In genomic region chr4:6676722-6677558, GRCh38 we compare ENCODE assay signal across 1 cellular context.
TF ChIP-seq lines count a peak whose summit lies in the region.

No MANE protein-coding gene starts in this region.

TF ChIP-seq in K562, 482 proteins besides CTCF, POLR2A, EP300 and RAD21 (continued from another document and continues in another):
- no peak for TF ChIP-seq TSHZ1 (CRISPR knock-in tag; IDR thresholded peaks at IDR 0.05)
- TF ChIP-seq, protein P1, sequence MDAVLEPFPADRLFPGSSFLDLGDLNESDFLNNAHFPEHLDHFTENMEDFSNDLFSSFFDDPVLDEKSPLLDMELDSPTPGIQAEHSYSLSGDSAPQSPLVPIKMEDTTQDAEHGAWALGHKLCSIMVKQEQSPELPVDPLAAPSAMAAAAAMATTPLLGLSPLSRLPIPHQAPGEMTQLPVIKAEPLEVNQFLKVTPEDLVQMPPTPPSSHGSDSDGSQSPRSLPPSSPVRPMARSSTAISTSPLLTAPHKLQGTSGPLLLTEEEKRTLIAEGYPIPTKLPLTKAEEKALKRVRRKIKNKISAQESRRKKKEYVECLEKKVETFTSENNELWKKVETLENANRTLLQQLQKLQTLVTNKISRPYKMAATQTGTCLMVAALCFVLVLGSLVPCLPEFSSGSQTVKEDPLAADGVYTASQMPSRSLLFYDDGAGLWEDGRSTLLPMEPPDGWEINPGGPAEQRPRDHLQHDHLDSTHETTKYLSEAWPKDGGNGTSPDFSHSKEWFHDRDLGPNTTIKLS (IDR thresholded peaks at IDR 0.05; ENCODE audit: borderline replicate concordance, low read depth): no peak
- TF ChIP-seq ILF3 (IDR thresholded peaks at IDR 0.05; ENCODE audit: borderline replicate concordance): no peak; the same call in 1 of the 2 replicates
- TF ChIP-seq SRSF9 (IDR thresholded peaks at IDR 0.05; ENCODE audit: borderline replicate concordance, low read depth, low read length): no peak
- TF ChIP-seq, protein P2, sequence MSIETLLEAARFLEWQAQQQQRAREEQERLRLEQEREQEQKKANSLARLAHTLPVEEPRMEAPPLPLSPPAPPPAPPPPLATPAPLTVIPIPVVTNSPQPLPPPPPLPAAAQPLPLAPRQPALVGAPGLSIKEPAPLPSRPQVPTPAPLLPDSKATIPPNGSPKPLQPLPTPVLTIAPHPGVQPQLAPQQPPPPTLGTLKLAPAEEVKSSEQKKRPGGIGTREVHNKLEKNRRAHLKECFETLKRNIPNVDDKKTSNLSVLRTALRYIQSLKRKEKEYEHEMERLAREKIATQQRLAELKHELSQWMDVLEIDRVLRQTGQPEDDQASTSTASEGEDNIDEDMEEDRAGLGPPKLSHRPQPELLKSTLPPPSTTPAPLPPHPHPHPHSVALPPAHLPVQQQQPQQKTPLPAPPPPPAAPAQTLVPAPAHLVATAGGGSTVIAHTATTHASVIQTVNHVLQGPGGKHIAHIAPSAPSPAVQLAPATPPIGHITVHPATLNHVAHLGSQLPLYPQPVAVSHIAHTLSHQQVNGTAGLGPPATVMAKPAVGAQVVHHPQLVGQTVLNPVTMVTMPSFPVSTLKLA (conservative IDR thresholded peaks at IDR 0.05): no peak
- TF ChIP-seq ZNF584 (CRISPR knock-in tag; IDR thresholded peaks at IDR 0.05; ENCODE audit: low read depth): no peak
- no peak for TF ChIP-seq RB1 (IDR thresholded peaks at IDR 0.05; ENCODE audit: low read depth)
- no peak for TF ChIP-seq ZNF354B (CRISPR knock-in tag; IDR thresholded peaks at IDR 0.05)
- TF ChIP-seq JUND (IDR thresholded peaks at IDR 0.05; ENCODE audit: borderline replicate concordance, low read depth, low read length): no peak
- TF ChIP-seq JUND (tag; IDR thresholded peaks at IDR 0.05; ENCODE audit: borderline replicate concordance, low read depth, low read length): no peak
- TF ChIP-seq SAP30 (IDR thresholded peaks at IDR 0.05; ENCODE audit: borderline replicate concordance, insufficient read depth, low read depth, low read length, poor library complexity, severe bottlenecking): no peak
- TF ChIP-seq HLTF (IDR thresholded peaks at IDR 0.05): 0 out of 2 replicates have a peak, but pooled peaks have one; percentile 42
- TF ChIP-seq SP1 (CRISPR knock-in tag; IDR thresholded peaks at IDR 0.05): peak; percentile 36; the same call in 1 of the 2 replicates
- no peak for TF ChIP-seq CBFB (CRISPR knock-in tag; IDR thresholded peaks at IDR 0.05)
- no peak for TF ChIP-seq ARNT (IDR thresholded peaks at IDR 0.05)
- no peak for TF ChIP-seq ZNF436 (CRISPR knock-in tag; IDR thresholded peaks at IDR 0.05)
- TF ChIP-seq PCBP2 (IDR thresholded peaks at IDR 0.05; ENCODE audit: low read depth, low read length, poor library complexity, severe bottlenecking): no peak
- TF ChIP-seq, protein P3, sequence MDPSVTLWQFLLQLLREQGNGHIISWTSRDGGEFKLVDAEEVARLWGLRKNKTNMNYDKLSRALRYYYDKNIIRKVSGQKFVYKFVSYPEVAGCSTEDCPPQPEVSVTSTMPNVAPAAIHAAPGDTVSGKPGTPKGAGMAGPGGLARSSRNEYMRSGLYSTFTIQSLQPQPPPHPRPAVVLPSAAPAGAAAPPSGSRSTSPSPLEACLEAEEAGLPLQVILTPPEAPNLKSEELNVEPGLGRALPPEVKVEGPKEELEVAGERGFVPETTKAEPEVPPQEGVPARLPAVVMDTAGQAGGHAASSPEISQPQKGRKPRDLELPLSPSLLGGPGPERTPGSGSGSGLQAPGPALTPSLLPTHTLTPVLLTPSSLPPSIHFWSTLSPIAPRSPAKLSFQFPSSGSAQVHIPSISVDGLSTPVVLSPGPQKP (CRISPR knock-in tag; IDR thresholded peaks at IDR 0.05): no peak
- TF ChIP-seq NFIC (IDR thresholded peaks at IDR 0.05): peak; percentile 34; the same call in 1 of the 2 replicates
- no peak for TF ChIP-seq USF2 (CRISPR knock-in tag; IDR thresholded peaks at IDR 0.05)
- TF ChIP-seq MBD1 (CRISPR knock-in tag; IDR thresholded peaks at IDR 0.05): no peak
- TF ChIP-seq NFYB (IDR thresholded peaks at IDR 0.05; ENCODE audit: extremely low read depth, insufficient read length): no peak
- TF ChIP-seq POLR2AphosphoS5 (IDR thresholded peaks at IDR 0.05; ENCODE audit: control insufficient read depth, insufficient read depth, low read depth, low read length): peak; percentile 70
- TF ChIP-seq, protein P4, sequence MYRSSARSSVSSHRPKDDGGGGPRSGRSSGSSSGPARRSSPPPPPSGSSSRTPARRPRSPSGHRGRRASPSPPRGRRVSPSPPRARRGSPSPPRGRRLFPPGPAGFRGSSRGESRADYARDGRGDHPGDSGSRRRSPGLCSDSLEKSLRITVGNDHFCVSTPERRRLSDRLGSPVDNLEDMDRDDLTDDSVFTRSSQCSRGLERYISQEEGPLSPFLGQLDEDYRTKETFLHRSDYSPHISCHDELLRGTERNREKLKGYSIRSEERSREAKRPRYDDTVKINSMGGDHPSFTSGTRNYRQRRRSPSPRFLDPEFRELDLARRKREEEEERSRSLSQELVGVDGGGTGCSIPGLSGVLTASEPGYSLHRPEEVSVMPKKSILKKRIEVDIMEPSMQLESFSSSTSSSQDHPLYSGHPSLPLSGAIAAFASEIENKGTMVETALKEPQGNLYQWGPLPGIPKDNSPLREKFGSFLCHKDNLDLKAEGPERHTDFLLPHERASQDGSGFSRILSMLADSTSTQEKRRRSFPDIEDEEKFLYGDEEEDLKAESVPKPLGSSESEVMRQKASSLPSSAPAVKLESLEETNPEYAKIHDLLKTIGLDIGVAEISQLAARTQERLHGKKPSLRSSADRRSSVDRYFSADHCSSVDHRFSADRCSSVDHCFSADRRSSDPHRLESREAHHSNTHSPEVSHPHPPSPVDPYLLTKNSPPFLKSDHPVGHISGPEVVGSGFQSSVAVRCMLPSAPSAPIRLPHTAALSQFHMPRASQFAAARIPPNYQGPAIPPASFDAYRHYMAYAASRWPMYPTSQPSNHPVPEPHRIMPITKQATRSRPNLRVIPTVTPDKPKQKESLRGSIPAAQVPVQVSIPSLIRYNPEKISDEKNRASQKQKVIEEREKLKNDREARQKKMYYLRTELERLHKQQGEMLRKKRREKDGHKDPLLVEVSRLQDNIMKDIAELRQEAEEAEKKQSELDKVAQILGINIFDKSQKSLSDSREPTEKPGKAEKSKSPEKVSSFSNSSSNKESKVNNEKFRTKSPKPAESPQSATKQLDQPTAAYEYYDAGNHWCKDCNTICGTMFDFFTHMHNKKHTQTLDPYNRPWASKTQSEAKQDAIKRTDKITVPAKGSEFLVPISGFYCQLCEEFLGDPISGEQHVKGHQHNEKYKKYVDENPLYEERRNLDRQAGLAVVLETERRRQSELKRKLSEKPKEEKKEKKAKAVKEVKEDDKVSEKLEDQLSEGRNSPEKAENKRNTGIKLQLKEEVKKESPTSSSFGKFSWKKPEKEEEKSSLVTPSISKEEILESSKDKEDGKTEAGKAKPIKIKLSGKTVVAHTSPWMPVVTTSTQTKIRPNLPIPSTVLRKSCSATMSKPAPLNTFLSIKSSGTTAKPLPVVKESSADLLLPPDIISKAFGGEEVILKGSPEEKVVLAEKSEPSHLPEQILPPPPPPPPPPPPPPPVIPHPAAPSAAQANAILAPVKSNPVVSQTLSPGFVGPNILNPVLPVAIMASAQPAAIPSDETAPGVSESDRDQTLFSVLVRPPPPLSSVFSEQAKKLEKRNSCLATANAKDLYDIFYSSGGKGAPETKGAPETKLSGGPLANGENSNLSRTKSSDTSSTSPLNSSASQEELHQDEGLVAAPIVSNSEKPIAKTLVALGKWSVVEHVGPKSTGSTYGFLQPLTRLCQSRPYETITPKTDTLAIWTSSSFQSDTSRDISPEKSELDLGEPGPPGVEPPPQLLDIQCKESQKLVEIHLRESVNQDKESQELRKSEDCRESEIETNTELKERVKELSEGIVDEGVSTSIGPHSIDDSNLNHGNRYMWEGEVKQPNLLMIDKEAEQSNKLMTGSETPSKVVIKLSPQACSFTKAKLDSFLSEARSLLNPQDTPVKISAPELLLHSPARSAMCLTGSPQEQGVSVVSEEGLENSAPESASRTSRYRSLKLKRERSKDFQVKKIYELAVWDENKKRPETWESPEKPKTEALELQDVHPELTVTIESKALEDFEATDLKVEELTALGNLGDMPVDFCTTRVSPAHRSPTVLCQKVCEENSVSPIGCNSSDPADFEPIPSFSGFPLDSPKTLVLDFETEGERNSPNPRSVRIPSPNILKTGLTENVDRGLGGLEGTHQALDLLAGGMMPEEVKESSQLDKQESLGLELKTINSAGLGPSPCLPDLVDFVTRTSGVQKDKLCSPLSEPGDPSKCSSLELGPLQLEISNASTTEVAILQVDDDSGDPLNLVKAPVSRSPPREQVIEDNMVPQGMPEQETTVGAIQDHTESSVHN (IDR thresholded peaks at IDR 0.05; ENCODE audit: borderline replicate concordance in 1 of 2, low read depth in 1 of 2): no peak
- TF ChIP-seq BRF2 (IDR thresholded peaks at IDR 0.05; ENCODE audit: borderline replicate concordance, insufficient read depth, insufficient read length): no peak
- 0 out of 2 replicates have a peak, but pooled peaks have one; percentile 14 for TF ChIP-seq ARID1B (IDR thresholded peaks at IDR 0.05)
- TF ChIP-seq POLR2H (tag; IDR thresholded peaks at IDR 0.05; ENCODE audit: low read depth): no peak
- TF ChIP-seq CBX8 (IDR thresholded peaks at IDR 0.05; ENCODE audit: borderline replicate concordance, extremely low read depth, low read depth, low read length, poor library complexity, severe bottlenecking): no peak
- TF ChIP-seq HNRNPUL1 (IDR thresholded peaks at IDR 0.05; ENCODE audit: low read length): no peak
- TF ChIP-seq, protein P5, sequence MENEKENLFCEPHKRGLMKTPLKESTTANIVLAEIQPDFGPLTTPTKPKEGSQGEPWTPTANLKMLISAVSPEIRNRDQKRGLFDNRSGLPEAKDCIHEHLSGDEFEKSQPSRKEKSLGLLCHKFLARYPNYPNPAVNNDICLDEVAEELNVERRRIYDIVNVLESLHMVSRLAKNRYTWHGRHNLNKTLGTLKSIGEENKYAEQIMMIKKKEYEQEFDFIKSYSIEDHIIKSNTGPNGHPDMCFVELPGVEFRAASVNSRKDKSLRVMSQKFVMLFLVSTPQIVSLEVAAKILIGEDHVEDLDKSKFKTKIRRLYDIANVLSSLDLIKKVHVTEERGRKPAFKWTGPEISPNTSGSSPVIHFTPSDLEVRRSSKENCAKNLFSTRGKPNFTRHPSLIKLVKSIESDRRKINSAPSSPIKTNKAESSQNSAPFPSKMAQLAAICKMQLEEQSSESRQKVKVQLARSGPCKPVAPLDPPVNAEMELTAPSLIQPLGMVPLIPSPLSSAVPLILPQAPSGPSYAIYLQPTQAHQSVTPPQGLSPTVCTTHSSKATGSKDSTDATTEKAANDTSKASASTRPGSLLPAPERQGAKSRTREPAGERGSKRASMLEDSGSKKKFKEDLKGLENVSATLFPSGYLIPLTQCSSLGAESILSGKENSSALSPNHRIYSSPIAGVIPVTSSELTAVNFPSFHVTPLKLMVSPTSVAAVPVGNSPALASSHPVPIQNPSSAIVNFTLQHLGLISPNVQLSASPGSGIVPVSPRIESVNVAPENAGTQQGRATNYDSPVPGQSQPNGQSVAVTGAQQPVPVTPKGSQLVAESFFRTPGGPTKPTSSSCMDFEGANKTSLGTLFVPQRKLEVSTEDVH (IDR thresholded peaks at IDR 0.05; ENCODE audit: low read depth, partially characterized antibody): peak; percentile 19
